19 cellular contexts compared by ENCODE assay signal in the genomic region with DNA sequence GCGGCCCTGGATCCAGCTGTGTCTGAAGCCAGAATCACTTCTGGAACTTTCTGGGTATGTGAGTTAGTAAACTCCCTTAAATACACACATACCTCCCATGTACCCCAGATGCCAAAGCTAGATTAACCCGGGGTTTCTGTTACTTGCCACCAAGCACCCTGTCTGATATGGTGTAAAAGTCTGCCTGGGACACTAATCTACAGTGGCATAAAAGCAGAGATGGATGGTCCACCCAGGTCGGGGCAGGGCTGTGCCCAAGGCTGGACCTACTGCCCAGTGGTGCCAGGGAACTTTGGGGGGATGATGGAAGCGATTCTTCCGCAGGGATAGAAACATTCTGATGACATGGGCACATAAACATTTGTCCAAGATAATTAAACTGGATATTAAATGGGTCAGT. TPM values are rescaled to one million over a fixed set of nuclear protein-coding genes. Genes with fewer than 3 reads are reported as not detected.
DNase-seq lines count a peak whose midpoint lies in the region; ATAC-seq and TF ChIP-seq lines count a peak whose summit lies in the region.
"Had no signal": no experiment of that assay in that cellular context is flagged by ENCODE, and none has a peak within 500 bp of the region (broad histone marks: within the 10 kb centered on the region; RNA-seq: fewer than 3 reads in every experiment).

No MANE protein-coding gene starts in this region.

- H3F3A ChIP-seq in SK-N-SH (replicated peaks; ENCODE audit: insufficient read depth), result no peaks in the 10 kb centered on the region

- H3K9me3 ChIP-seq in SK-N-SH, result no peaks in the 10 kb centered on the region
- H3K9me3 ChIP-seq in esophagus (ENCODE audit: control insufficient read depth in 2 of 2, insufficient read depth in 1 of 2, low read depth in 1 of 2, low read length in 1 of 2), result no peaks in the 10 kb centered on the region
- H3K9me3 ChIP-seq in transverse colon, result no peaks in the 10 kb centered on the region
- H3K9me3 ChIP-seq: pancreas had no signal

- no peak for TF ChIP-seq EP300 in SK-N-SH (IDR thresholded peaks at IDR 0.05; ENCODE audit: borderline replicate concordance in 1 of 2, low read depth in 1 of 2, low read length in 1 of 2)
- TF ChIP-seq EP300 in transverse colon (IDR thresholded peaks at IDR 0.05; ENCODE audit: low read depth), result no peak

- TF ChIP-seq POLR2A in transverse colon (IDR thresholded peaks at IDR 0.05), result no peak

- H4K20me1 ChIP-seq in SK-N-SH (ENCODE audit: insufficient read depth), result no peaks in the 10 kb centered on the region

- TF ChIP-seq CTCF in SK-N-SH (IDR thresholded peaks at IDR 0.05) (no peak), omental fat pad (IDR thresholded peaks at IDR 0.05) (no peak), transverse colon (IDR thresholded peaks at IDR 0.05) (no peak)

- H3K4me1 ChIP-seq in SK-N-SH (ENCODE audit: control insufficient read depth in 1 of 2, insufficient read depth in 2 of 2, low read depth in 1 of 2, low read length in 1 of 2), result peaks cover 14 to 40% of the 10 kb centered on the region in 2 experiments
- peaks cover 0 to 9% of the 10 kb centered on the region in 2 donors for H3K4me1 ChIP-seq in esophagus (ENCODE audit: control insufficient read depth in 2 of 2, insufficient read depth in 2 of 2, low read length in 1 of 2)
- H3K4me1 ChIP-seq in transverse colon, result peaks cover 30 to 60% (median 43%) of the 10 kb centered on the region in 4 donors
- H3K4me1 ChIP-seq: pancreas had no signal

- no peak overlapping the region; the same call in 1 of the 2 replicates for H3K4me2 ChIP-seq in SK-N-SH

- H3K79me2 ChIP-seq in SK-N-SH (ENCODE audit: insufficient read depth), result no peaks in the 10 kb centered on the region

- no peaks in the 10 kb centered on the region for H3K9me2 ChIP-seq in SK-N-SH

- DNase-seq in SK-N-SH (no peak), omental fat pad (ENCODE audit: low spot score) (no peak), transverse colon (no peak), NCI-H2081 treated with DMSO at 0.1 percent for 48 hours (lab: John Stamatoyannopoulos, UW) (no peak), NCI-H446 treated with DMSO at 0.1 percent for 48 hours (lab: John Stamatoyannopoulos, UW) (no peak)
- DNase-seq in central memory CD4-positive, alpha-beta T cell, result no peak
- DNase-seq: activated CD4-positive, CD25-positive, alpha-beta regulatory T cell; CD4-positive, CD25-positive, alpha-beta regulatory T cell; MV-4-11; stimulated activated CD4-positive, alpha-beta T cell treated with anti-CD3 and anti-CD28 coated beads, Interleukin-1b, Interleukin-23, amount 100 ng/mL, for 48 hours; stimulated activated CD8-positive, alpha-beta memory T cell treated with anti-CD3 and anti-CD28 coated beads, Interleukin-4, amount 100 ng/mL, for 48 hours had no signal

- ATAC-seq in SK-N-SH treated with all-trans-retinoic acid at 6 μM for 48 hours (peak; percentile 46), omental fat pad (ENCODE audit: low FRiP score) (peak; percentile 37)
- ATAC-seq: activated naive CD4-positive, alpha-beta T cell treated with anti-CD3 and anti-CD28 coated beads, Interleukin-2, amount 50 U/mL, for 72 hours; GM12878 had no signal

- in situ Hi-C loops in transverse colon (cut with MboI; ENCODE audit: low pct_ligation_motif_present in 1 of 4, low pct_unique_long_range_greater_than_20kb in 1 of 4, low sequenced_read_pairs in 3 of 4), result no loop called here

- H3K9ac ChIP-seq in SK-N-SH, result no peak overlapping the region

- no peak for TF ChIP-seq RAD21 in SK-N-SH (IDR thresholded peaks at IDR 0.05; ENCODE audit: low read length)

- no peaks in the 10 kb centered on the region for H3K36me3 ChIP-seq in SK-N-SH (replicated peaks in 1 of 2; ENCODE audit: control insufficient read depth in 1 of 2, insufficient read depth in 2 of 2, low read length in 1 of 2)
- peaks cover 0 to 2% of the 10 kb centered on the region in 2 donors for H3K36me3 ChIP-seq in esophagus (ENCODE audit: control insufficient read depth in 2 of 2, insufficient read depth in 2 of 2, low read length in 1 of 2)
- H3K36me3 ChIP-seq in transverse colon, result no peaks in the 10 kb centered on the region
- H3K36me3 ChIP-seq: pancreas had no signal

- H3K27me3 ChIP-seq in SK-N-SH (ENCODE audit: insufficient read depth), result no peaks in the 10 kb centered on the region
- H3K27me3 ChIP-seq in esophagus (ENCODE audit: control insufficient read depth in 1 of 2, insufficient read depth in 2 of 2, low read length in 2 of 2), result no peaks in the 10 kb centered on the region
- H3K27me3 ChIP-seq in transverse colon, result no peaks in the 10 kb centered on the region
- H3K27me3 ChIP-seq: pancreas had no signal

- 77% methylated on average over 5 of the region's 5 CpGs for WGBS in SK-N-SH (ENCODE audit: low lambda C conversion rate)
- WGBS in esophagus, 2 donors, result 59 to 63% methylated on average over 5 of the region's 5 CpGs
- 56 to 60% methylated on average over 1 to 5 of the region's 5 CpGs for WGBS in transverse colon (ENCODE audit: low coverage in 1 of 2), 2 donors

- POLR2A ChIA-PET in SK-N-SH (lab: Yijun Ruan, JAX), result no interaction called here

- H3K4me3 ChIP-seq in SK-N-SH (ENCODE audit: low read depth in 2 of 2, low read length in 1 of 2), result no peak overlapping the region
- no peak overlapping the region for H3K4me3 ChIP-seq in esophagus (ENCODE audit: low read depth in 1 of 2, low read length in 2 of 2)
- H3K4me3 ChIP-seq in transverse colon, result no peak overlapping the region
- H3K4me3 ChIP-seq: GM12878, lung, pancreas had no signal

- intact Hi-C loops in transverse colon (cut with DNase I; ENCODE audit: low total_unique reads), result loop anchor here (5.0 kb wide), 1 partner anchor 53 kb away; no protein-coding TSS in a partner anchor

- H2AFZ ChIP-seq in SK-N-SH (ENCODE audit: low read depth), result no peak overlapping the region

- CTCF ChIA-PET in SK-N-SH (lab: Yijun Ruan, JAX), result interaction anchor here (1.0 to 3.9 kb wide), 8 partner anchors 8 to 81 kb away, joined by 3 to 26 read pairs (median 4); a partner anchor contains a TSS

- H3K27ac ChIP-seq in SK-N-SH (ENCODE audit: low read depth in 2 of 2, low read length in 1 of 2) (peak overlapping the region in 1 of 2 experiments; percentile 22; a peak in 2 of 4 replicates), esophagus (ENCODE audit: low read depth in 2 of 2, low read length in 1 of 2) (peak overlapping the region; percentile 72 to 86), transverse colon (peak overlapping the region; percentile 72 to 98 (median 94))
- H3K27ac ChIP-seq: 22Rv1 had no signal

TF ChIP-seq in SK-N-SH treated with all-trans-retinoic acid at 6 μM for 48 hours, 23 proteins besides CTCF, POLR2A, EP300 and RAD21:
- no peak for TF ChIP-seq GLIS3 (CRISPR knock-in tag; IDR thresholded peaks at IDR 0.05)
- no peak for TF ChIP-seq SNAI2 (CRISPR knock-in tag; IDR thresholded peaks at IDR 0.05)
- no peak for TF ChIP-seq PPARA (CRISPR knock-in tag; IDR thresholded peaks at IDR 0.05; ENCODE audit: borderline replicate concordance)

TF ChIP-seq in SK-N-SH, 30 proteins besides CTCF, POLR2A, EP300 and RAD21 (continues in another document):
- TF ChIP-seq, protein P1, sequence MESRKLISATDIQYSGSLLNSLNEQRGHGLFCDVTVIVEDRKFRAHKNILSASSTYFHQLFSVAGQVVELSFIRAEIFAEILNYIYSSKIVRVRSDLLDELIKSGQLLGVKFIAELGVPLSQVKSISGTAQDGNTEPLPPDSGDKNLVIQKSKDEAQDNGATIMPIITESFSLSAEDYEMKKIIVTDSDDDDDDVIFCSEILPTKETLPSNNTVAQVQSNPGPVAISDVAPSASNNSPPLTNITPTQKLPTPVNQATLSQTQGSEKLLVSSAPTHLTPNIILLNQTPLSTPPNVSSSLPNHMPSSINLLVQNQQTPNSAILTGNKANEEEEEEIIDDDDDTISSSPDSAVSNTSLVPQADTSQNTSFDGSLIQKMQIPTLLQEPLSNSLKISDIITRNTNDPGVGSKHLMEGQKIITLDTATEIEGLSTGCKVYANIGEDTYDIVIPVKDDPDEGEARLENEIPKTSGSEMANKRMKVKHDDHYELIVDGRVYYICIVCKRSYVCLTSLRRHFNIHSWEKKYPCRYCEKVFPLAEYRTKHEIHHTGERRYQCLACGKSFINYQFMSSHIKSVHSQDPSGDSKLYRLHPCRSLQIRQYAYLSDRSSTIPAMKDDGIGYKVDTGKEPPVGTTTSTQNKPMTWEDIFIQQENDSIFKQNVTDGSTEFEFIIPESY (IDR thresholded peaks at IDR 0.05; ENCODE audit: borderline replicate concordance, low read depth), result no peak
- TF ChIP-seq POLR2AphosphoS5 (IDR thresholded peaks at IDR 0.05; ENCODE audit: low read depth, low read length) (no peak), FOXJ3 (CRISPR knock-in tag; IDR thresholded peaks at IDR 0.05) (no peak), RXRA (IDR thresholded peaks at IDR 0.05; ENCODE audit: borderline replicate concordance, low read depth) (no peak), RFX5 (IDR thresholded peaks at IDR 0.05; ENCODE audit: low read length) (no peak)
- TF ChIP-seq, protein P2, sequence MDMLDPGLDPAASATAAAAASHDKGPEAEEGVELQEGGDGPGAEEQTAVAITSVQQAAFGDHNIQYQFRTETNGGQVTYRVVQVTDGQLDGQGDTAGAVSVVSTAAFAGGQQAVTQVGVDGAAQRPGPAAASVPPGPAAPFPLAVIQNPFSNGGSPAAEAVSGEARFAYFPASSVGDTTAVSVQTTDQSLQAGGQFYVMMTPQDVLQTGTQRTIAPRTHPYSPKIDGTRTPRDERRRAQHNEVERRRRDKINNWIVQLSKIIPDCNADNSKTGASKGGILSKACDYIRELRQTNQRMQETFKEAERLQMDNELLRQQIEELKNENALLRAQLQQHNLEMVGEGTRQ (IDR thresholded peaks at IDR 0.05; ENCODE audit: borderline replicate concordance, low read depth, low read length), result no peak

RNA-seq across cellular contexts. Expression of a gene that starts 12.7 kb away (rescaled TPM):
- 0.18 and 0.19 TPM in 2 replicates for polyA plus RNA-seq in SK-N-SH (2012; rRNA removed)
- 0.08 and 0.12 TPM in 2 replicates for polyA plus RNA-seq in SK-N-SH (2012; cell fraction: cytosol; rRNA removed)
- 0.21 and 0.39 TPM in 2 replicates for polyA plus RNA-seq in SK-N-SH (2012; cell fraction: nucleus; rRNA removed)
- 10 to 100 TPM in 1 of 2 donors, 1 to 10 TPM in 1; 5.3 to 14.7 TPM for polyA plus RNA-seq in esophagus
- total RNA-seq in omental fat pad, result 10 to 100 TPM; 27.8 to 59.4 (median 54.5) TPM
- total RNA-seq in transverse colon, result 100 to 1,000 TPM in 1 of 4 donors, 10 to 100 TPM in 3; 17.9 to 119 (median 43.6) TPM
- total RNA-seq: activated naive CD4-positive, alpha-beta T cell treated with anti-CD3 and anti-CD28 coated beads, Interleukin-2, amount 50 U/mL, for 72 hours; CD4-positive, CD25-positive, alpha-beta regulatory T cell; GM12878; HT1080 had no signal
- polyA plus RNA-seq: CD4-positive, CD25-positive, alpha-beta regulatory T cell; GM12878 had no signal

RNA-seq across cellular contexts. Expression of a gene that starts 19.6 kb away (rescaled TPM):
- polyA plus RNA-seq in SK-N-SH (2012; rRNA removed), result not detected in 2 replicates
- not detected in 2 replicates for polyA plus RNA-seq in SK-N-SH (2012; cell fraction: cytosol; rRNA removed)
- polyA plus RNA-seq in SK-N-SH (2012; cell fraction: nucleus; rRNA removed), result not detected in 2 replicates
- polyA plus RNA-seq in esophagus, result not detected
- total RNA-seq in omental fat pad, result not detected
- total RNA-seq in transverse colon, result not detected
- total RNA-seq: activated naive CD4-positive, alpha-beta T cell treated with anti-CD3 and anti-CD28 coated beads, Interleukin-2, amount 50 U/mL, for 72 hours; CD4-positive, CD25-positive, alpha-beta regulatory T cell; GM12878; HT1080; lung; pancreas had no signal
- polyA plus RNA-seq: GM12878, lung, pancreas had no signal

RNA-seq across cellular contexts. Expression of a gene that starts 48.3 kb away (rescaled TPM):
- polyA plus RNA-seq in SK-N-SH (2012; rRNA removed), result 7.6 and 8.7 TPM in 2 replicates
- 3.3 and 4.5 TPM in 2 replicates for polyA plus RNA-seq in SK-N-SH (2012; cell fraction: cytosol; rRNA removed)
- polyA plus RNA-seq in SK-N-SH (2012; cell fraction: nucleus; rRNA removed), result 36.5 and 41.4 TPM in 2 replicates
- 10 to 100 TPM in 1 of 2 donors, 1 to 10 TPM in 1; 6.5 to 12.1 TPM for polyA plus RNA-seq in esophagus
- 10 to 100 TPM; 11.8 to 23.3 (median 15.4) TPM for total RNA-seq in omental fat pad
- total RNA-seq in transverse colon, result 10 to 100 TPM; 16.8 to 25.4 (median 20.7) TPM
